14 cellular contexts compared by ENCODE assay signal in the genomic region with DNA sequence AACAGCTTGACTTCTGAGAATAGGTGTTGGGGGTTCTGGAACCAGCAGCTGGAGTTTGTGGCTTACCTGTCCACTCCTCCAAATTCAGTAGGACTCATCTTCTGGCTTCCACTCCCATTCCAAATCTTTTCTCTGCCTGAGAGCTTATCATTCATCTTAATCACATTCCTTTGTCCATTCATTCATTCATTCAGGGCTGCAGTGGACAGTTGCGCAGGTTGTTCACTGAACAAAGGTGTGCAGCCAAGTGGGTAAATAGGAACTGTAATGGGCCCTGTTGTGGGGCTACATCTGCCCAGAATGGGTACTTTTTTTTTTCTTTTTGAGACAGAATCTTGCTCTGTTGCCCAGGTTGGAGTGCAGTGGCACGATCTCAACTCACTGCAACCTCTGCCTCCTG. TPM values are rescaled to one million over a fixed set of nuclear protein-coding genes. Genes with fewer than 3 reads are reported as not detected.
A peak's percentile ranks its signal among the peaks of the same experiment; 100 is the strongest.
DNase-seq lines count a peak whose midpoint lies in the region; ATAC-seq, FAIRE-seq and TF ChIP-seq lines count a peak whose summit lies in the region.
"Had no signal": no experiment of that assay in that cellular context is flagged by ENCODE, and none has a peak within 500 bp of the region (broad histone marks: within the 10 kb centered on the region; RNA-seq: fewer than 3 reads in every experiment).

No MANE protein-coding gene starts in this region.

- H2AFZ ChIP-seq in H1 (ENCODE audit: low read length) = no peak overlapping the region
- H2AFZ ChIP-seq in neural progenitor cell (replicated peaks) = no peak overlapping the region
- no peak overlapping the region for H2AFZ ChIP-seq in MM.1S (ENCODE audit: low read length)

- 0 out of 2 replicates have a peak overlapping the region, but pooled peaks have one; percentile 6 for H2BK12ac ChIP-seq in H1 (ENCODE audit: low read depth, low read length)

- peak overlapping the region; percentile 69 for H3K27ac ChIP-seq in SJSA1
- H3K27ac ChIP-seq in H1 (ENCODE audit: low read depth, low read length) = no peak overlapping the region
- no peak overlapping the region for H3K27ac ChIP-seq in neural progenitor cell
- H3K27ac ChIP-seq in tibial nerve = peak overlapping the region; percentile 80 to 94 (median 88)
- no peak overlapping the region for H3K27ac ChIP-seq in MM.1S (ENCODE audit: low read length)

- H3K4me3 ChIP-seq in SJSA1 (no peak overlapping the region), H1 (ENCODE audit: extremely low read depth in 1 of 4, insufficient read depth in 2 of 4, low read depth in 3 of 4, low read length in 4 of 4) (no peak overlapping the region), neural progenitor cell (no peak overlapping the region), tibial nerve (no peak overlapping the region), MM.1S (ENCODE audit: low read length) (no peak overlapping the region)

- H3K36me3 ChIP-seq in SJSA1 (peaks cover under 1% of the 10 kb centered on the region), H1 (ENCODE audit: control insufficient read depth in 2 of 4, insufficient read depth in 4 of 4, low read length in 3 of 4) (no peaks in the 10 kb centered on the region), neural progenitor cell (no peaks in the 10 kb centered on the region), tibial nerve (no peaks in the 10 kb centered on the region), MM.1S (replicated peaks; ENCODE audit: insufficient read depth, low read length) (no peaks in the 10 kb centered on the region)

- POLR2A ChIA-PET in H1 (lab: Charles Lee; ENCODE audit: partially characterized antibody) = interaction anchor here (0.6 to 1.3 kb wide), 2 partner anchors 23 to 32 kb away, joined by 3 to 6 read pairs; no protein-coding TSS in a partner anchor

- no peak for TF ChIP-seq CTCF in H1 (IDR thresholded peaks at IDR 0.05; ENCODE audit: control extremely low read depth in 1 of 3, insufficient read depth in 1 of 3, low read depth in 1 of 3, low read length in 3 of 3)
- no peak for TF ChIP-seq CTCF in neural progenitor cell (IDR thresholded peaks at IDR 0.05)
- TF ChIP-seq CTCF in tibial nerve (IDR thresholded peaks at IDR 0.05) = no peak
- TF ChIP-seq CTCF in MM.1S (IDR thresholded peaks at IDR 0.05; ENCODE audit: low read length) = no peak
- TF ChIP-seq CTCF in natural killer cell (IDR thresholded peaks at IDR 0.05) = no peak

- H3K4ac ChIP-seq in H1 (replicated peaks; ENCODE audit: insufficient read length, low read depth, low read length) = no peak overlapping the region

- H3K36me3 Mint-ChIP-seq in neural progenitor cell = no peaks in the 10 kb centered on the region
- no peaks in the 10 kb centered on the region for H3K36me3 Mint-ChIP-seq in natural killer cell
- H3K36me3 Mint-ChIP-seq: activated naive CD8-positive, alpha-beta T cell treated with anti-CD3 and anti-CD28 coated beads, Interleukin-2, amount 10 ng/mL, durations not matched to agents 7 days and 5 days; stimulated activated effector memory CD8-positive, alpha-beta T cell treated with anti-CD3 and anti-CD28 coated beads, Interleukin-12 subunit alpha, Interleukin-12 subunit beta, amount 100 ng/mL, for 72 hours had no signal

- H2BK15ac ChIP-seq in H1 (ENCODE audit: low read length) = 0 out of 2 replicates have a peak overlapping the region, but pooled peaks have one; percentile 8

- peaks cover 6 to 11% of the 10 kb centered on the region in 2 experiments; a peak in 3 of 4 replicates for H3K79me2 ChIP-seq in H1 (ENCODE audit: control insufficient read depth in 1 of 2, insufficient read depth in 2 of 2, low read length in 2 of 2)
- H3K79me2 ChIP-seq in neural progenitor cell (ENCODE audit: low read depth) = peaks cover 13% of the 10 kb centered on the region
- no peaks in the 10 kb centered on the region for H3K79me2 ChIP-seq in MM.1S (ENCODE audit: low read length)

- no peak for TF ChIP-seq RAD21 in H1 (IDR thresholded peaks at IDR 0.05 in 1 of 2, conservative IDR thresholded peaks at IDR 0.05 in 1 of 2; ENCODE audit: low read depth in 2 of 2, low read length in 2 of 2)

- H3F3A ChIP-seq in neural progenitor cell (ENCODE audit: low read depth) = peaks cover 60% of the 10 kb centered on the region
- H3F3A ChIP-seq in MM.1S (ENCODE audit: insufficient read depth, low read length) = no peaks in the 10 kb centered on the region

- peak overlapping the region; percentile 46 for H3K4me3 Mint-ChIP-seq in neural progenitor cell
- H3K4me3 Mint-ChIP-seq in natural killer cell = no peak overlapping the region
- H3K4me3 Mint-ChIP-seq: activated naive CD8-positive, alpha-beta T cell treated with anti-CD3 and anti-CD28 coated beads, Interleukin-2, amount 10 ng/mL, durations not matched to agents 7 days and 5 days; naive thymus-derived CD4-positive, alpha-beta T cell; stimulated activated effector memory CD8-positive, alpha-beta T cell treated with anti-CD3 and anti-CD28 coated beads, Interleukin-12 subunit alpha, Interleukin-12 subunit beta, amount 100 ng/mL, for 72 hours had no signal

- ATAC-seq in natural killer cell = no peak
- ATAC-seq: naive thymus-derived CD4-positive, alpha-beta T cell; stimulated activated effector memory CD8-positive, alpha-beta T cell treated with anti-CD3 and anti-CD28 coated beads, Interleukin-12 subunit alpha, Interleukin-12 subunit beta, amount 100 ng/mL, for 72 hours had no signal

- H3K9me3 ChIP-seq in SJSA1 (replicated peaks) (no peaks in the 10 kb centered on the region), H1 (ENCODE audit: insufficient read depth in 2 of 2, low read depth in 1 of 2, low read length in 1 of 2) (no peaks in the 10 kb centered on the region), neural progenitor cell (ENCODE audit: low read depth) (no peaks in the 10 kb centered on the region), tibial nerve (no peaks in the 10 kb centered on the region), MM.1S (replicated peaks; ENCODE audit: insufficient read depth, low read length) (no peaks in the 10 kb centered on the region)

- TF ChIP-seq POLR2A in H1 (IDR thresholded peaks at IDR 0.05; ENCODE audit: control extremely low read depth in 1 of 2, low read depth in 2 of 2, low read length in 2 of 2) (no peak), tibial nerve (IDR thresholded peaks at IDR 0.05) (no peak)

- H3K18ac ChIP-seq in H1 (ENCODE audit: extremely low read depth, low read length) = no peak overlapping the region

- H3K23me2 ChIP-seq in H1 (ENCODE audit: low read depth, low read length) = peaks cover 11% of the 10 kb centered on the region

- no peak overlapping the region for H2BK5ac ChIP-seq in H1 (ENCODE audit: low read depth, low read length)

- CTCF ChIA-PET in H1 (lab: Charles Lee; ENCODE audit: partially characterized antibody) = interaction anchor here (0.9 to 2.3 kb wide), 6 partner anchors 9 to 31 kb away, joined by 3 to 8 read pairs (median 4); no protein-coding TSS in a partner anchor

- WGBS in H1 (ENCODE audit: extremely low coverage in 1 of 2, insufficient coverage in 1 of 2, insufficient read length in 1 of 2, insufficient replicate concordance in 2 of 2, low coverage in 1 of 2, low lambda C conversion rate in 2 of 2, missing lambda C conversion rate in 1 of 2), 2 experiments = 93% methylated on average over 2 of the region's 2 CpGs; no CpG with 5 or more reads in 1 of the 2 experiments
- WGBS in tibial nerve, 2 donors = 97 to 98% methylated on average over 2 of the region's 2 CpGs

- H4K5ac ChIP-seq in H1 (ENCODE audit: insufficient read length, low read depth, low read length) = no peak overlapping the region

- no peaks in the 10 kb centered on the region for H3K9me2 ChIP-seq in MM.1S (replicated peaks; ENCODE audit: insufficient read depth, low read length)

- peaks cover 90% of the 10 kb centered on the region for H3K4me1 ChIP-seq in SJSA1 (replicated peaks)
- peaks cover 5 to 33% (median 22%) of the 10 kb centered on the region in 4 experiments for H3K4me1 ChIP-seq in H1 (replicated peaks in 1 of 4; ENCODE audit: control insufficient read depth in 3 of 4, insufficient read depth in 4 of 4, low read length in 3 of 4)
- peaks cover 50% of the 10 kb centered on the region for H3K4me1 ChIP-seq in neural progenitor cell
- H3K4me1 ChIP-seq in tibial nerve = peaks cover 4 to 78% (median 50%) of the 10 kb centered on the region in 4 donors
- no peaks in the 10 kb centered on the region for H3K4me1 ChIP-seq in MM.1S (ENCODE audit: low read length)

- no peak overlapping the region for H3K23ac ChIP-seq in H1 (ENCODE audit: insufficient read length)

- peaks cover 9% of the 10 kb centered on the region; the same call in 1 of the 2 replicates for H3K79me1 ChIP-seq in H1 (ENCODE audit: low read depth, low read length)

- H3K4me1 Mint-ChIP-seq in neural progenitor cell = peaks cover 70% of the 10 kb centered on the region
- peaks cover 7 to 13% of the 10 kb centered on the region in 2 donors for H3K4me1 Mint-ChIP-seq in natural killer cell

- no peak overlapping the region for H2BK120ac ChIP-seq in H1 (replicated peaks; ENCODE audit: low read depth, low read length)

- no peak overlapping the region for H4K8ac ChIP-seq in H1 (ENCODE audit: extremely low read depth, insufficient read depth, low read length)

- H3K27ac Mint-ChIP-seq in neural progenitor cell (no peak overlapping the region), natural killer cell (no peak overlapping the region)
- H3K27ac Mint-ChIP-seq: activated naive CD8-positive, alpha-beta T cell treated with anti-CD3 and anti-CD28 coated beads, Interleukin-2, amount 10 ng/mL, durations not matched to agents 7 days and 5 days; stimulated activated effector memory CD8-positive, alpha-beta T cell treated with anti-CD3 and anti-CD28 coated beads, Interleukin-12 subunit alpha, Interleukin-12 subunit beta, amount 100 ng/mL, for 72 hours had no signal

- no peak overlapping the region for H3K4me2 ChIP-seq in H1 (ENCODE audit: insufficient read depth in 1 of 2, low read depth in 2 of 2, low read length in 2 of 2)
- no peak overlapping the region for H3K4me2 ChIP-seq in neural progenitor cell
- no peak overlapping the region for H3K4me2 ChIP-seq in MM.1S (ENCODE audit: low read depth, low read length)

- no peak overlapping the region for H3K56ac ChIP-seq in H1 (replicated peaks; ENCODE audit: insufficient read length, low read depth, low read length)

- H4K20me1 ChIP-seq in H1 (replicated peaks in 1 of 2; ENCODE audit: control insufficient read depth in 1 of 2, insufficient read depth in 2 of 2, low read length in 2 of 2) (peaks cover 0 to 2% of the 10 kb centered on the region in 2 experiments), neural progenitor cell (ENCODE audit: low read depth) (peaks cover 11% of the 10 kb centered on the region), MM.1S (ENCODE audit: insufficient read depth, low read length) (no peaks in the 10 kb centered on the region)

- H3K9ac ChIP-seq in H1 (replicated peaks in 1 of 4; ENCODE audit: extremely low read depth in 1 of 4, low read depth in 3 of 4, low read length in 3 of 4) = no peak overlapping the region
- no peak overlapping the region for H3K9ac ChIP-seq in neural progenitor cell
- H3K9ac ChIP-seq in MM.1S (ENCODE audit: low read length) = no peak overlapping the region

- H3K27me3 Mint-ChIP-seq in neural progenitor cell (ENCODE audit: insufficient read depth, low read depth) (peaks cover 3% of the 10 kb centered on the region), natural killer cell (ENCODE audit: low read depth in 2 of 2) (peaks cover 0 to 16% of the 10 kb centered on the region in 2 donors)

- TF ChIP-seq EP300 in H1 (IDR thresholded peaks at IDR 0.05; ENCODE audit: borderline replicate concordance in 1 of 2, low read depth in 2 of 2, low read length in 2 of 2) (no peak), tibial nerve (IDR thresholded peaks at IDR 0.05) (no peak)

- no peak overlapping the region for H2AK5ac ChIP-seq in H1 (ENCODE audit: low read depth, low read length)

- H2BK20ac ChIP-seq in H1 (ENCODE audit: low read length) = no peak overlapping the region

- H4K91ac ChIP-seq in H1 (replicated peaks; ENCODE audit: insufficient read length, low read length) = no peak overlapping the region

- H3K27me3 ChIP-seq in SJSA1 (replicated peaks) (no peaks in the 10 kb centered on the region), H1 (replicated peaks in 1 of 4; ENCODE audit: control insufficient read depth in 3 of 4, extremely low read depth in 1 of 4, insufficient read depth in 3 of 4, low read length in 3 of 4) (peaks cover 0 to 2% (median 0%) of the 10 kb centered on the region in 4 experiments; a peak in 2 of 7 replicates), neural progenitor cell (no peaks in the 10 kb centered on the region), tibial nerve (no peaks in the 10 kb centered on the region), MM.1S (replicated peaks; ENCODE audit: insufficient read depth, low read length) (peaks cover 9% of the 10 kb centered on the region)

- FAIRE-seq in H1 (lab: Jason Lieb, UNC) = no peak

- no peaks in the 10 kb centered on the region for H3K9me3 Mint-ChIP-seq in neural progenitor cell
- no peaks in the 10 kb centered on the region for H3K9me3 Mint-ChIP-seq in natural killer cell
- H3K9me3 Mint-ChIP-seq: activated naive CD8-positive, alpha-beta T cell treated with anti-CD3 and anti-CD28 coated beads, Interleukin-2, amount 10 ng/mL, durations not matched to agents 7 days and 5 days; stimulated activated effector memory CD8-positive, alpha-beta T cell treated with anti-CD3 and anti-CD28 coated beads, Interleukin-12 subunit alpha, Interleukin-12 subunit beta, amount 100 ng/mL, for 72 hours had no signal

- intact Hi-C loops in natural killer cell (cut with micrococcal nuclease) = loop anchor here (10.0 kb wide), 1 partner anchor 56 kb away; no protein-coding TSS in a partner anchor

- H3K14ac ChIP-seq in H1 (ENCODE audit: insufficient read length) = no peak overlapping the region

- DNase-seq in SJSA1 (ENCODE audit: low read depth in 1 of 2, low spot score in 2 of 2) (no peak), H1 (ENCODE audit: low read depth in 1 of 2, low spot score in 2 of 2) (no peak), neural progenitor cell (ENCODE audit: low spot score) (no peak), tibial nerve (ENCODE audit: low spot score in 2 of 2) (no peak), GM19240 (ENCODE audit: insufficient read length, low spot score) (no peak), MM.1S (no peak), natural killer cell (no peak)
- DNase-seq: activated CD4-positive, alpha-beta T cell treated with anti-CD3 and anti-CD28 coated beads for 48 hours; activated naive CD8-positive, alpha-beta T cell treated with anti-CD3 and anti-CD28 coated beads, Interleukin-2, amount 10 ng/mL, durations not matched to agents 7 days and 5 days; naive thymus-derived CD4-positive, alpha-beta T cell; SHP77 treated with DMSO at 0.1 percent for 48 hours; T1000 had no signal

RNA-seq across cellular contexts. Expression of gene HSPG2, which starts 3.4 kb away (rescaled TPM):
- 45.2 and 62.3 TPM in 2 replicates for total RNA-seq in SJSA1 (2014; rRNA removed; shearing (Covaris generic))
- 108 and 111 TPM in 2 replicates for total RNA-seq in H1 (2021; fragmentation: NEBNext Ultra II Directional; extraction: Animal tissue kit (Norgen Biotek cat#: 25700))
- polyA plus RNA-seq in H1 (2011; rRNA removed) = 17.8 and 27.7 TPM in 2 replicates
- polyA plus RNA-seq in H1 (2011; cell fraction: cytosol; rRNA removed) = 17.0 TPM
- 113 TPM for polyA plus RNA-seq in H1 (2011; cell fraction: nucleus; rRNA removed)
- 41.0 to 91.2 TPM (median 79.8 TPM) in 4 replicates for polyA plus RNA-seq in H1 (2012, experiment 1 of 2)
- 63.7 TPM for polyA plus RNA-seq in H1 (2012, experiment 2 of 2)
- polyA plus RNA-seq in H1 (2013, experiment 1 of 2) = 65.5 TPM
- 40.5 TPM for polyA plus RNA-seq in H1 (2013, experiment 2 of 2)
- polyA minus RNA-seq in H1 (2011; rRNA and poly(A)+ RNA removed) = 27.8 and 28.3 TPM in 2 replicates
- 68.4 TPM for polyA minus RNA-seq in H1 (2011; cell fraction: cytosol; rRNA and poly(A)+ RNA removed)
- polyA minus RNA-seq in H1 (2011; cell fraction: nucleus; rRNA and poly(A)+ RNA removed) = 87.7 TPM
- 6.9 and 23.6 TPM in 2 replicates for total RNA-seq in neural progenitor cell (ENCODE audit: low replicate concordance)
- total RNA-seq in tibial nerve = 100 to 1,000 TPM; 292 to 486 (median 404) TPM
- under 1 TPM; 0.54 to 0.93 (median 0.90) TPM for total RNA-seq in natural killer cell

RNA-seq across cellular contexts. Expression of gene CELA3B, which starts 36.3 kb away (rescaled TPM):
- not detected in 2 replicates for total RNA-seq in SJSA1 (2014; rRNA removed; shearing (Covaris generic))
- total RNA-seq in H1 (2021; fragmentation: NEBNext Ultra II Directional; extraction: Animal tissue kit (Norgen Biotek cat#: 25700)) = not detected in 2 replicates
- polyA plus RNA-seq in H1 (2011; rRNA removed) = not detected in 2 replicates
- polyA plus RNA-seq in H1 (2011; cell fraction: cytosol; rRNA removed) = not detected
- not detected for polyA plus RNA-seq in H1 (2011; cell fraction: nucleus; rRNA removed)
- not detected in 4 replicates for polyA plus RNA-seq in H1 (2012, experiment 1 of 2)
- polyA plus RNA-seq in H1 (2012, experiment 2 of 2) = not detected
- polyA plus RNA-seq in H1 (2013, experiment 1 of 2) = not detected
- polyA plus RNA-seq in H1 (2013, experiment 2 of 2) = not detected
- not detected in 2 replicates for polyA minus RNA-seq in H1 (2011; rRNA and poly(A)+ RNA removed)
- not detected for polyA minus RNA-seq in H1 (2011; cell fraction: cytosol; rRNA and poly(A)+ RNA removed)
- polyA minus RNA-seq in H1 (2011; cell fraction: nucleus; rRNA and poly(A)+ RNA removed) = not detected
- total RNA-seq in neural progenitor cell (ENCODE audit: low replicate concordance) (not detected in 2 replicates), tibial nerve (10 to 100 TPM in 1 of 4 donors, 1 to 10 TPM in 2, under 1 TPM in 1; 0.66 to 47.7 (median 2.2) TPM), natural killer cell (not detected)
- total RNA-seq: activated naive CD8-positive, alpha-beta T cell treated with anti-CD3 and anti-CD28 coated beads, Interleukin-2, amount 10 ng/mL, durations not matched to agents 7 days and 5 days; H4; naive thymus-derived CD4-positive, alpha-beta T cell had no signal
- polyA plus RNA-seq: naive thymus-derived CD4-positive, alpha-beta T cell had no signal

Comparison
In these comparisons a context has a peak if more than half of its experiments do, and no peak if none do; other contexts are left out.
1. H3K27ac ChIP-seq: peak in SJSA1 (single experiment) and tibial nerve (4 of 4); none in H1 (single experiment), neural progenitor cell (single experiment) and MM.1S (single experiment).